In genomic region chr2:240568678-240569522, GRCh38 we compare ENCODE assay signal across 8 cellular contexts. TPM values are rescaled to one million over a fixed set of nuclear protein-coding genes. Genes with fewer than 3 reads are reported as not detected.
DNase-seq lines count a peak whose midpoint lies in the region; ATAC-seq, FAIRE-seq and TF ChIP-seq lines count a peak whose summit lies in the region.

No MANE protein-coding gene starts in this region.

- POLR2A ChIA-PET in Caco-2 (lab: Charles Lee) = interaction anchor here (1.3 kb wide), 1 partner anchor 17 kb away, joined by 6 read pairs; the partner anchor contains the start of gene CAPN10

- intact Hi-C loops in Caco-2 (cut with micrococcal nuclease; ENCODE audit: unreplicated experiment) = no loop called here

- H3K27me3 ChIP-seq in Caco-2 (replicated peaks; ENCODE audit: control insufficient read depth, insufficient read depth, low read length) = no peaks in the 10 kb centered on the region

- H3K9me3 Mint-ChIP-seq in Caco-2 (ENCODE audit: unreplicated experiment) = no peaks in the 10 kb centered on the region

- BruUV-seq in Caco-2 (replicated peaks; lab: Mats Ljungman, UMichigan) = no TSS peak

- no peak overlapping the region for H3K27ac Mint-ChIP-seq in Caco-2 (ENCODE audit: unreplicated experiment)

- CTCF ChIA-PET in Caco-2 (lab: Charles Lee) = no interaction called here

- ATAC-seq in GM19397 (IDR thresholded peaks at IDR 0.05; ENCODE audit: unreplicated experiment) = peak; percentile 18

- no peaks in the 10 kb centered on the region for H3K36me3 ChIP-seq in Caco-2 (ENCODE audit: control insufficient read depth, insufficient read depth, low read length)

- H3K4me3 Mint-ChIP-seq in Caco-2 (ENCODE audit: unreplicated experiment) = peak overlapping the region; percentile 71

- FAIRE-seq in D721Med (lab: Jason Lieb, UNC) = no peak

- H3K27me3 Mint-ChIP-seq in Caco-2 (ENCODE audit: insufficient read depth, unreplicated experiment) = no peaks in the 10 kb centered on the region

- peaks cover 9% of the 10 kb centered on the region for H3K36me3 Mint-ChIP-seq in Caco-2 (ENCODE audit: insufficient read depth, unreplicated experiment)

- TF ChIP-seq CTCF in Caco-2 (IDR thresholded peaks at IDR 0.05; ENCODE audit: insufficient read depth in 1 of 2, low read depth in 1 of 2, low read length in 1 of 2, severe bottlenecking in 1 of 2, unreplicated experiment in 1 of 2) (no peak), D721Med (IDR thresholded peaks at IDR 0.05; ENCODE audit: insufficient read depth, missing control alignments) (no peak)

- peak; percentile 26 to 42 for DNase-seq in Caco-2
- peak; percentile 12 for DNase-seq in KG1 (lab: John Stamatoyannopoulos, UW)
- DNase-seq in UCSD-AML1 (lab: John Stamatoyannopoulos, UW; ENCODE audit: unreplicated experiment) = peak; percentile 55
- DNase-seq in cerebellum (ENCODE audit: low spot score) = peak; percentile 83
- DNase-seq in kidney tubule cell (ENCODE audit: low spot score) = peak; percentile 74
- peak; percentile 52 for DNase-seq in stimulated activated CD4-positive, alpha-beta T cell treated with anti-CD3 and anti-CD28 coated beads, Interleukin-2, amount 100 ng/mL, for 4 hours (ENCODE audit: low read depth)
- DNase-seq in D721Med (ENCODE audit: insufficient read length, low spot score) = no peak

- H3K4me3 ChIP-seq in Caco-2 (ENCODE audit: low read depth, low read length) = peak overlapping the region; percentile 56

- H3K9me3 ChIP-seq in Caco-2 = no peaks in the 10 kb centered on the region

- peaks cover 26% of the 10 kb centered on the region for H3K4me1 ChIP-seq in Caco-2

- peaks cover 16% of the 10 kb centered on the region for H3K4me1 Mint-ChIP-seq in Caco-2 (ENCODE audit: low read depth, unreplicated experiment)

RNA-seq across cellular contexts. Expression of gene RNPEPL1, which starts 0.6 kb away (rescaled TPM):
- total RNA-seq in Caco-2 (2022) (22.6 and 25.6 TPM in 2 replicates), cerebellum (5.4 TPM)

RNA-seq across cellular contexts. Expression of gene DUSP28, which starts 8.7 kb away (rescaled TPM):
- total RNA-seq in Caco-2 (2022) (2.2 and 2.3 TPM in 2 replicates), cerebellum (3.1 TPM)

RNA-seq across cellular contexts. Expression of gene ANKMY1, which starts 11.1 kb away (rescaled TPM):
- total RNA-seq in Caco-2 (2022) (12.2 and 16.6 TPM in 2 replicates), cerebellum (13.2 TPM)

RNA-seq across cellular contexts. Expression of gene CAPN10, which starts 17.6 kb away (rescaled TPM):
- total RNA-seq in Caco-2 (2022) (27.8 and 30.9 TPM in 2 replicates), cerebellum (31.2 TPM)

RNA-seq across cellular contexts. Expression of gene GPR35, which starts 56.4 kb away (rescaled TPM):
- total RNA-seq in Caco-2 (2022) = 21.3 and 21.5 TPM in 2 replicates
- 2.4 TPM for total RNA-seq in cerebellum
